1 cellular context compared by ENCODE assay signal in genomic region chr3:129121016-129121791, GRCh38.
A peak's percentile ranks its signal among the peaks of the same experiment; 100 is the strongest.
TF ChIP-seq lines count a peak whose summit lies in the region.

No MANE protein-coding gene starts in this region.

TF ChIP-seq in HepG2, 621 proteins besides CTCF, POLR2A, EP300 and RAD21 (continued from another document):
- TF ChIP-seq MXD1 (CRISPR knock-in tag; IDR thresholded peaks at IDR 0.05): peak; percentile 33; the same call in 1 of the 2 replicates
- TF ChIP-seq HES4 (CRISPR knock-in tag; IDR thresholded peaks at IDR 0.05; ENCODE audit: borderline replicate concordance): 0 out of 2 replicates have a peak, but pooled peaks have one; percentile 67
- no peak for TF ChIP-seq JDP2 (CRISPR knock-in tag; IDR thresholded peaks at IDR 0.05; ENCODE audit: borderline replicate concordance)
- TF ChIP-seq SRSF1 (optimal IDR thresholded peaks at IDR 0.05; ENCODE audit: low read depth, low read length): peak; percentile 29
- peak; percentile 20; the same call in 1 of the 2 replicates for TF ChIP-seq TAF1 (CRISPR knock-in tag; IDR thresholded peaks at IDR 0.05)
- TF ChIP-seq DNMT1 (CRISPR knock-in tag; IDR thresholded peaks at IDR 0.05): no peak
- TF ChIP-seq ZMYM2 (CRISPR knock-in tag; IDR thresholded peaks at IDR 0.05): no peak
- TF ChIP-seq, protein P1, sequence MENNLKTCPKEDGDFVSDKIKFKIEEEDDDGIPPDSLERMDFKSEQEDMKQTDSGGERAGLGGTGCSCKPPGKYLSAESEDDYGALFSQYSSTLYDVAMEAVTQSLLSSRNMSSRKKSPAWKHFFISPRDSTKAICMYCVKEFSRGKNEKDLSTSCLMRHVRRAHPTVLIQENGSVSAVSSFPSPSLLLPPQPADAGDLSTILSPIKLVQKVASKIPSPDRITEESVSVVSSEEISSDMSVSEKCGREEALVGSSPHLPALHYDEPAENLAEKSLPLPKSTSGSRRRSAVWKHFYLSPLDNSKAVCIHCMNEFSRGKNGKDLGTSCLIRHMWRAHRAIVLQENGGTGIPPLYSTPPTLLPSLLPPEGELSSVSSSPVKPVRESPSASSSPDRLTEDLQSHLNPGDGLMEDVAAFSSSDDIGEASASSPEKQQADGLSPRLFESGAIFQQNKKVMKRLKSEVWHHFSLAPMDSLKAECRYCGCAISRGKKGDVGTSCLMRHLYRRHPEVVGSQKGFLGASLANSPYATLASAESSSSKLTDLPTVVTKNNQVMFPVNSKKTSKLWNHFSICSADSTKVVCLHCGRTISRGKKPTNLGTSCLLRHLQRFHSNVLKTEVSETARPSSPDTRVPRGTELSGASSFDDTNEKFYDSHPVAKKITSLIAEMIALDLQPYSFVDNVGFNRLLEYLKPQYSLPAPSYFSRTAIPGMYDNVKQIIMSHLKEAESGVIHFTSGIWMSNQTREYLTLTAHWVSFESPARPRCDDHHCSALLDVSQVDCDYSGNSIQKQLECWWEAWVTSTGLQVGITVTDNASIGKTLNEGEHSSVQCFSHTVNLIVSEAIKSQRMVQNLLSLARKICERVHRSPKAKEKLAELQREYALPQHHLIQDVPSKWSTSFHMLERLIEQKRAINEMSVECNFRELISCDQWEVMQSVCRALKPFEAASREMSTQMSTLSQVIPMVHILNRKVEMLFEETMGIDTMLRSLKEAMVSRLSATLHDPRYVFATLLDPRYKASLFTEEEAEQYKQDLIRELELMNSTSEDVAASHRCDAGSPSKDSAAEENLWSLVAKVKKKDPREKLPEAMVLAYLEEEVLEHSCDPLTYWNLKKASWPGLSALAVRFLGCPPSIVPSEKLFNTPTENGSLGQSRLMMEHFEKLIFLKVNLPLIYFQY (CRISPR knock-in tag; IDR thresholded peaks at IDR 0.05; ENCODE audit: borderline replicate concordance): peak; percentile 74; the same call in 1 of the 2 replicates
- no peak for TF ChIP-seq ZSCAN30 (CRISPR knock-in tag; IDR thresholded peaks at IDR 0.05)
- TF ChIP-seq PLSCR1 (CRISPR knock-in tag; IDR thresholded peaks at IDR 0.05; ENCODE audit: borderline replicate concordance): 0 out of 2 replicates have a peak, but pooled peaks have one; percentile 52
- TF ChIP-seq, protein P2, sequence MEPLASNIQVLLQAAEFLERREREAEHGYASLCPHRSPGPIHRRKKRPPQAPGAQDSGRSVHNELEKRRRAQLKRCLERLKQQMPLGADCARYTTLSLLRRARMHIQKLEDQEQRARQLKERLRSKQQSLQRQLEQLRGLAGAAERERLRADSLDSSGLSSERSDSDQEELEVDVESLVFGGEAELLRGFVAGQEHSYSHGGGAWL (CRISPR knock-in tag; IDR thresholded peaks at IDR 0.05): 0 out of 2 replicates have a peak, but pooled peaks have one; percentile 9
- TF ChIP-seq ATF4 (CRISPR knock-in tag; IDR thresholded peaks at IDR 0.05): no peak
- no peak for TF ChIP-seq RARG (CRISPR knock-in tag; IDR thresholded peaks at IDR 0.05; ENCODE audit: low read depth)
- TF ChIP-seq ARHGAP35 (CRISPR knock-in tag; IDR thresholded peaks at IDR 0.05; ENCODE audit: borderline replicate concordance): no peak
- TF ChIP-seq ARID4A (CRISPR knock-in tag; IDR thresholded peaks at IDR 0.05; ENCODE audit: borderline replicate concordance): peak; percentile 47
- TF ChIP-seq ZNF619 (CRISPR knock-in tag; IDR thresholded peaks at IDR 0.05): no peak
- TF ChIP-seq ZNF446 (CRISPR knock-in tag; IDR thresholded peaks at IDR 0.05): 0 out of 2 replicates have a peak, but pooled peaks have one; percentile 30
- TF ChIP-seq SMARCE1 (IDR thresholded peaks at IDR 0.05; ENCODE audit: borderline replicate concordance): no peak
- peak; percentile 54 for TF ChIP-seq ZFX (CRISPR knock-in tag; IDR thresholded peaks at IDR 0.05; ENCODE audit: low read depth)
- peak; percentile 42; the same call in 1 of the 2 replicates for TF ChIP-seq POLR2AphosphoS5 (IDR thresholded peaks at IDR 0.05; ENCODE audit: low read depth, low read length)
- TF ChIP-seq, protein P3, sequence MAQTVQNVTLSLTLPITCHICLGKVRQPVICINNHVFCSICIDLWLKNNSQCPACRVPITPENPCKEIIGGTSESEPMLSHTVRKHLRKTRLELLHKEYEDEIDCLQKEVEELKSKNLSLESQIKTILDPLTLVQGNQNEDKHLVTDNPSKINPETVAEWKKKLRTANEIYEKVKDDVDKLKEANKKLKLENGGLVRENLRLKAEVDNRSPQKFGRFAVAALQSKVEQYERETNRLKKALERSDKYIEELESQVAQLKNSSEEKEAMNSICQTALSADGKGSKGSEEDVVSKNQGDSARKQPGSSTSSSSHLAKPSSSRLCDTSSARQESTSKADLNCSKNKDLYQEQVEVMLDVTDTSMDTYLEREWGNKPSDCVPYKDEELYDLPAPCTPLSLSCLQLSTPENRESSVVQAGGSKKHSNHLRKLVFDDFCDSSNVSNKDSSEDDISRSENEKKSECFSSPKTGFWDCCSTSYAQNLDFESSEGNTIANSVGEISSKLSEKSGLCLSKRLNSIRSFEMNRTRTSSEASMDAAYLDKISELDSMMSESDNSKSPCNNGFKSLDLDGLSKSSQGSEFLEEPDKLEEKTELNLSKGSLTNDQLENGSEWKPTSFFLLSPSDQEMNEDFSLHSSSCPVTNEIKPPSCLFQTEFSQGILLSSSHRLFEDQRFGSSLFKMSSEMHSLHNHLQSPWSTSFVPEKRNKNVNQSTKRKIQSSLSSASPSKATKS (CRISPR knock-in tag; IDR thresholded peaks at IDR 0.05): no peak
- peak; percentile 24; the same call in 1 of the 2 replicates for TF ChIP-seq ZNF605 (CRISPR knock-in tag; IDR thresholded peaks at IDR 0.05)
- TF ChIP-seq TCF7 (IDR thresholded peaks at IDR 0.05; ENCODE audit: low read depth): no peak
- TF ChIP-seq MYC (CRISPR knock-in tag; IDR thresholded peaks at IDR 0.05; ENCODE audit: borderline replicate concordance): peak; percentile 49; the same call in 1 of the 2 replicates
- TF ChIP-seq JARID2 (CRISPR knock-in tag; IDR thresholded peaks at IDR 0.05; ENCODE audit: insufficient replicate concordance): peak; percentile 32
- no peak for TF ChIP-seq NFKB2 (CRISPR knock-in tag; IDR thresholded peaks at IDR 0.05; ENCODE audit: borderline replicate concordance)
- TF ChIP-seq PBX2 (CRISPR knock-in tag; IDR thresholded peaks at IDR 0.05): no peak
- no peak for TF ChIP-seq ZNF274 (CRISPR knock-in tag; IDR thresholded peaks at IDR 0.05)
- TF ChIP-seq BRCA1 (CRISPR knock-in tag; IDR thresholded peaks at IDR 0.05): no peak
- no peak for TF ChIP-seq ZC3H13 (CRISPR knock-in tag; IDR thresholded peaks at IDR 0.05)
- TF ChIP-seq, protein P4, sequence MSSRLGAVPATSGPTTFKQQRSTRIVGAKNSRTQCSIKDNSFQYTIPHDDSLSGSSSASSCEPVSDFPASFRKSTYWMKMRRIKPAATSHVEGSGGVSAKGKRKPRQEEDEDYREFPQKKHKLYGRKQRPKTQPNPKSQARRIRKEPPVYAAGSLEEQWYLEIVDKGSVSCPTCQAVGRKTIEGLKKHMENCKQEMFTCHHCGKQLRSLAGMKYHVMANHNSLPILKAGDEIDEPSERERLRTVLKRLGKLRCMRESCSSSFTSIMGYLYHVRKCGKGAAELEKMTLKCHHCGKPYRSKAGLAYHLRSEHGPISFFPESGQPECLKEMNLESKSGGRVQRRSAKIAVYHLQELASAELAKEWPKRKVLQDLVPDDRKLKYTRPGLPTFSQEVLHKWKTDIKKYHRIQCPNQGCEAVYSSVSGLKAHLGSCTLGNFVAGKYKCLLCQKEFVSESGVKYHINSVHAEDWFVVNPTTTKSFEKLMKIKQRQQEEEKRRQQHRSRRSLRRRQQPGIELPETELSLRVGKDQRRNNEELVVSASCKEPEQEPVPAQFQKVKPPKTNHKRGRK (CRISPR knock-in tag; IDR thresholded peaks at IDR 0.05): no peak
- no peak for TF ChIP-seq ZBTB7A (CRISPR knock-in tag; IDR thresholded peaks at IDR 0.05)
- peak; percentile 79 for TF ChIP-seq ZFY (CRISPR knock-in tag; IDR thresholded peaks at IDR 0.05)
- no peak for TF ChIP-seq FOXK1 (CRISPR knock-in tag; IDR thresholded peaks at IDR 0.05; ENCODE audit: borderline replicate concordance, low read depth)
- TF ChIP-seq ZNF790 (CRISPR knock-in tag; IDR thresholded peaks at IDR 0.05; ENCODE audit: borderline replicate concordance): no peak; the same call in 1 of the 2 replicates
- TF ChIP-seq, protein P5, sequence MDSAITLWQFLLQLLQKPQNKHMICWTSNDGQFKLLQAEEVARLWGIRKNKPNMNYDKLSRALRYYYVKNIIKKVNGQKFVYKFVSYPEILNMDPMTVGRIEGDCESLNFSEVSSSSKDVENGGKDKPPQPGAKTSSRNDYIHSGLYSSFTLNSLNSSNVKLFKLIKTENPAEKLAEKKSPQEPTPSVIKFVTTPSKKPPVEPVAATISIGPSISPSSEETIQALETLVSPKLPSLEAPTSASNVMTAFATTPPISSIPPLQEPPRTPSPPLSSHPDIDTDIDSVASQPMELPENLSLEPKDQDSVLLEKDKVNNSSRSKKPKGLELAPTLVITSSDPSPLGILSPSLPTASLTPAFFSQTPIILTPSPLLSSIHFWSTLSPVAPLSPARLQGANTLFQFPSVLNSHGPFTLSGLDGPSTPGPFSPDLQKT (CRISPR knock-in tag; IDR thresholded peaks at IDR 0.05; ENCODE audit: borderline replicate concordance): no peak
- 0 out of 2 replicates have a peak, but pooled peaks have one; percentile 17 for TF ChIP-seq ZNF761 (CRISPR knock-in tag; conservative IDR thresholded peaks at IDR 0.05)
- no peak for TF ChIP-seq ZNF207 (IDR thresholded peaks at IDR 0.05; ENCODE audit: borderline replicate concordance)
- no peak for TF ChIP-seq POGK (CRISPR knock-in tag; conservative IDR thresholded peaks at IDR 0.05)
